Comparison of ENCODE assay signal across 9 cellular contexts in the genomic region with DNA sequence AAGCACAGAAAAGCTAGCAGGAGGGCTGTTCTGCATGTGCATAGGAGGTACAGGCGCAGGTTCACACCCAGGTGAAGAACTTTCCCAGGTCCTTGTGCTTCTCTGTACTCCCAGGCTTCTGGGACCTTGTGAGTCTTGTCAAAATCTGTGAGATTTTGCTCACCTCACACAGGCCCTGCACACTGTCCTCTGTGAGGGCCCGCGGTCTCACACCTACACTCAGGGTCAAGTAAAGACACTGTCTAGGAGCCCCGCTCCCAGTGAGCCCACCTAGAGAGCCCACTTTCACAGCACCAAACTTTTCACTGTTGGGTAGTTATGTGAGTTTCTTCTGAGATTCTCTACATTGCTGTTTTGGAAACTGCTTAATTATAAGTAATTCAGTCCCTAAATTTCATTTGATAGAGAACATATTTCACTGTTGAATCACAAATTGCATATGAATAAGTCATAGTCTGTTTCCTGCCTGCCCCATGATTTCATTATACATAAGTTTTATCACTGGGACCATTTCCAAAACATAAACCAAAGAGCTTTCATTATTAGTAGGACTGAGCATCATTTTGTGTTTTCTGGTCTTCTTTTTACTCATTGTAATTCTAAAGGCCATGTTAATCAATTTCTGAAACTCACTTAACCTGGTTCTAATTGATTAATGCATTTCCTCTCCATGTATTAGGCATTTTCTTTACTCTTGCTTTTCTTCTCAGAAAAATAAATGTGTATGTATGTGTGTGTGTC.
A peak's percentile ranks its signal among the peaks of the same experiment; 100 is the strongest.
DNase-seq lines count a peak whose midpoint lies in the region; ATAC-seq, FAIRE-seq and TF ChIP-seq lines count a peak whose summit lies in the region.
"Had no signal": no experiment of that assay in that cellular context is flagged by ENCODE, and none has a peak within 500 bp of the region (broad histone marks: within the 10 kb centered on the region; RNA-seq: fewer than 3 reads in every experiment).

No MANE protein-coding gene starts in this region.

- ATAC-seq in GM19463 (IDR thresholded peaks at IDR 0.05; ENCODE audit: unreplicated experiment) (peak; percentile 82), HG03196 (IDR thresholded peaks at IDR 0.05; ENCODE audit: unreplicated experiment) (peak; percentile 81)

- POLR2A ChIA-PET in H1 (lab: Charles Lee; ENCODE audit: partially characterized antibody): no interaction called here

- no peaks in the 10 kb centered on the region for H3K79me1 ChIP-seq in H1 (ENCODE audit: low read depth, low read length)

- no peaks in the 10 kb centered on the region for H3K9me3 ChIP-seq in H1 (ENCODE audit: insufficient read depth in 2 of 2, low read depth in 1 of 2, low read length in 1 of 2)

- no peak overlapping the region for H2BK5ac ChIP-seq in H1 (ENCODE audit: low read depth, low read length)

- TF ChIP-seq EP300 in H1 (IDR thresholded peaks at IDR 0.05; ENCODE audit: borderline replicate concordance in 1 of 2, low read depth in 2 of 2, low read length in 2 of 2): no peak

- H2AFZ ChIP-seq in ACC112 (ENCODE audit: low read length, unreplicated experiment) (peak overlapping the region; percentile 68), H1 (ENCODE audit: low read length) (no peak overlapping the region)

- H3K56ac ChIP-seq in H1 (replicated peaks; ENCODE audit: insufficient read length, low read depth, low read length): no peak overlapping the region

- H2BK12ac ChIP-seq in H1 (ENCODE audit: low read depth, low read length): no peak overlapping the region

- H4K91ac ChIP-seq in H1 (replicated peaks; ENCODE audit: insufficient read length, low read length): no peak overlapping the region

- H3K4me1 ChIP-seq in ACC112 (ENCODE audit: control insufficient read depth, insufficient read depth, low read length, unreplicated experiment) (peaks cover 37% of the 10 kb centered on the region), H1 (replicated peaks in 1 of 4; ENCODE audit: control insufficient read depth in 3 of 4, insufficient read depth in 4 of 4, low read length in 3 of 4) (peaks cover 0 to 16% (median 3%) of the 10 kb centered on the region in 4 experiments; a peak in 2 of 7 replicates)

- H3K23ac ChIP-seq in H1 (ENCODE audit: insufficient read length): no peak overlapping the region

- no peak for TF ChIP-seq RAD21 in H1 (IDR thresholded peaks at IDR 0.05 in 1 of 2, conservative IDR thresholded peaks at IDR 0.05 in 1 of 2; ENCODE audit: low read depth in 2 of 2, low read length in 2 of 2)

- no peak overlapping the region for H3K4ac ChIP-seq in H1 (replicated peaks; ENCODE audit: insufficient read length, low read depth, low read length)

- H2BK120ac ChIP-seq in H1 (replicated peaks; ENCODE audit: low read depth, low read length): no peak overlapping the region

- H3K27me3 ChIP-seq in ACC112 (ENCODE audit: insufficient read depth, low read length) (no peaks in the 10 kb centered on the region), H1 (replicated peaks in 1 of 4; ENCODE audit: control insufficient read depth in 3 of 4, extremely low read depth in 1 of 4, insufficient read depth in 3 of 4, low read length in 3 of 4) (no peaks in the 10 kb centered on the region)

- no peak overlapping the region for H3K9ac ChIP-seq in H1 (replicated peaks in 1 of 4; ENCODE audit: extremely low read depth in 1 of 4, low read depth in 3 of 4, low read length in 3 of 4)

- H3K36me3 ChIP-seq in ACC112 (ENCODE audit: insufficient read depth, low read length) (no peaks in the 10 kb centered on the region), H1 (ENCODE audit: control insufficient read depth in 2 of 4, insufficient read depth in 4 of 4, low read length in 3 of 4) (no peaks in the 10 kb centered on the region)

- DNase-seq in H1 (ENCODE audit: low read depth in 1 of 2, low spot score in 2 of 2): no peak
- DNase-seq in central memory CD4-positive, alpha-beta T cell: no peak
- DNase-seq in iPS-NIHi11 (ENCODE audit: low spot score): no peak
- DNase-seq in NOMO-1 (lab: John Stamatoyannopoulos, UW; ENCODE audit: unreplicated experiment in 2 of 2): no peak
- no peak for DNase-seq in globus pallidus (ENCODE audit: low spot score)
- DNase-seq: KBM-7 had no signal

- no peak overlapping the region for H2BK20ac ChIP-seq in H1 (ENCODE audit: low read length)

- no peak overlapping the region for H3K18ac ChIP-seq in H1 (ENCODE audit: extremely low read depth, low read length)

- H3K79me2 ChIP-seq in ACC112 (ENCODE audit: control insufficient read depth, insufficient read depth, low read length, unreplicated experiment): no peaks in the 10 kb centered on the region
- H3K79me2 ChIP-seq in H1 (ENCODE audit: control insufficient read depth in 1 of 2, insufficient read depth in 2 of 2, low read length in 2 of 2): no peaks in the 10 kb centered on the region

- H2BK15ac ChIP-seq in H1 (ENCODE audit: low read length): no peak overlapping the region

- H4K20me1 ChIP-seq in H1 (replicated peaks in 1 of 2; ENCODE audit: control insufficient read depth in 1 of 2, insufficient read depth in 2 of 2, low read length in 2 of 2): no peaks in the 10 kb centered on the region

- no peaks in the 10 kb centered on the region for H3K23me2 ChIP-seq in H1 (ENCODE audit: low read depth, low read length)

- CTCF ChIA-PET in H1 (lab: Charles Lee; ENCODE audit: partially characterized antibody): interaction anchor here (1.1 kb wide), 1 partner anchor 9 kb away, joined by 4 read pairs; no protein-coding TSS in a partner anchor

- peak overlapping the region; percentile 25 for H3K4me3 ChIP-seq in ACC112 (ENCODE audit: low read depth, low read length)
- H3K4me3 ChIP-seq in H1 (ENCODE audit: extremely low read depth in 1 of 4, insufficient read depth in 2 of 4, low read depth in 3 of 4, low read length in 4 of 4): no peak overlapping the region

- no peak for TF ChIP-seq POLR2A in H1 (IDR thresholded peaks at IDR 0.05; ENCODE audit: control extremely low read depth in 1 of 2, low read depth in 2 of 2, low read length in 2 of 2)

- peak overlapping the region; percentile 51; the same call in 1 of the 2 replicates for H4K8ac ChIP-seq in H1 (ENCODE audit: extremely low read depth, insufficient read depth, low read length)

- no peak for FAIRE-seq in H1 (lab: Jason Lieb, UNC)

- H3K27ac ChIP-seq in ACC112 (ENCODE audit: low read depth, low read length) (peak overlapping the region; percentile 87), H1 (ENCODE audit: low read depth, low read length) (no peak overlapping the region)

- no peak overlapping the region for H4K5ac ChIP-seq in H1 (ENCODE audit: insufficient read length, low read depth, low read length)

- H3K4me2 ChIP-seq in H1 (ENCODE audit: insufficient read depth in 1 of 2, low read depth in 2 of 2, low read length in 2 of 2): no peak overlapping the region; a peak in 1 of 4 replicates

- H3K14ac ChIP-seq in H1 (ENCODE audit: insufficient read length): no peak overlapping the region

- no peak for TF ChIP-seq CTCF in H1 (IDR thresholded peaks at IDR 0.05; ENCODE audit: control extremely low read depth in 1 of 3, insufficient read depth in 1 of 3, low read depth in 1 of 3, low read length in 3 of 3)

- WGBS in H1 (ENCODE audit: extremely low coverage in 1 of 2, insufficient coverage in 1 of 2, insufficient read length in 1 of 2, insufficient replicate concordance in 2 of 2, low coverage in 1 of 2, low lambda C conversion rate in 2 of 2, missing lambda C conversion rate in 1 of 2), 2 experiments: 59% methylated on average over 4 of the region's 4 CpGs; no CpG with 5 or more reads in 1 of the 2 experiments

- H2AK5ac ChIP-seq in H1 (ENCODE audit: low read depth, low read length): no peak overlapping the region

TF ChIP-seq in H1, 55 proteins besides CTCF, POLR2A, EP300 and RAD21:
- no peak for TF ChIP-seq CTBP2 (IDR thresholded peaks at IDR 0.05; ENCODE audit: borderline replicate concordance, insufficient read depth, insufficient read length, low read length)
- no peak for TF ChIP-seq NRF1 (IDR thresholded peaks at IDR 0.05; ENCODE audit: low read depth, low read length)
- TF ChIP-seq, protein P1, sequence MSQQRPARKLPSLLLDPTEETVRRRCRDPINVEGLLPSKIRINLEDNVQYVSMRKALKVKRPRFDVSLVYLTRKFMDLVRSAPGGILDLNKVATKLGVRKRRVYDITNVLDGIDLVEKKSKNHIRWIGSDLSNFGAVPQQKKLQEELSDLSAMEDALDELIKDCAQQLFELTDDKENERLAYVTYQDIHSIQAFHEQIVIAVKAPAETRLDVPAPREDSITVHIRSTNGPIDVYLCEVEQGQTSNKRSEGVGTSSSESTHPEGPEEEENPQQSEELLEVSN (IDR thresholded peaks at IDR 0.05): no peak
- no peak for TF ChIP-seq TBP (IDR thresholded peaks at IDR 0.05; ENCODE audit: low read depth, low read length)
- no peak for TF ChIP-seq POLR2AphosphoS5 (IDR thresholded peaks at IDR 0.05; ENCODE audit: low read depth, low read length)
- TF ChIP-seq CBX5 (IDR thresholded peaks at IDR 0.05; ENCODE audit: low read depth, low read length): no peak
- no peak for TF ChIP-seq TAF1 (IDR thresholded peaks at IDR 0.05; ENCODE audit: low read depth, low read length)
- no peak for TF ChIP-seq RNF2 (IDR thresholded peaks at IDR 0.05; ENCODE audit: borderline replicate concordance, low read depth, low read length, missing control alignments, poor library complexity, severe bottlenecking)
- TF ChIP-seq, protein P2, sequence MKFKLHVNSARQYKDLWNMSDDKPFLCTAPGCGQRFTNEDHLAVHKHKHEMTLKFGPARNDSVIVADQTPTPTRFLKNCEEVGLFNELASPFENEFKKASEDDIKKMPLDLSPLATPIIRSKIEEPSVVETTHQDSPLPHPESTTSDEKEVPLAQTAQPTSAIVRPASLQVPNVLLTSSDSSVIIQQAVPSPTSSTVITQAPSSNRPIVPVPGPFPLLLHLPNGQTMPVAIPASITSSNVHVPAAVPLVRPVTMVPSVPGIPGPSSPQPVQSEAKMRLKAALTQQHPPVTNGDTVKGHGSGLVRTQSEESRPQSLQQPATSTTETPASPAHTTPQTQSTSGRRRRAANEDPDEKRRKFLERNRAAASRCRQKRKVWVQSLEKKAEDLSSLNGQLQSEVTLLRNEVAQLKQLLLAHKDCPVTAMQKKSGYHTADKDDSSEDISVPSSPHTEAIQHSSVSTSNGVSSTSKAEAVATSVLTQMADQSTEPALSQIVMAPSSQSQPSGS (IDR thresholded peaks at IDR 0.05; ENCODE audit: low read length): no peak
- no peak for TF ChIP-seq GABPA (IDR thresholded peaks at IDR 0.05; ENCODE audit: borderline replicate concordance, insufficient read depth, low read length)
- TF ChIP-seq GTF2F1 (IDR thresholded peaks at IDR 0.05; ENCODE audit: borderline replicate concordance, low read depth, low read length): no peak
- no peak for TF ChIP-seq POU5F1 (IDR thresholded peaks at IDR 0.05; ENCODE audit: low read depth, low read length)
- TF ChIP-seq YY1 (IDR thresholded peaks at IDR 0.05; ENCODE audit: low read depth, low read length): no peak
- no peak for TF ChIP-seq BRCA1 (IDR thresholded peaks at IDR 0.05; ENCODE audit: low read depth, low read length)
- no peak for TF ChIP-seq SIRT6 (IDR thresholded peaks at IDR 0.05; ENCODE audit: low read length)
- no peak for TF ChIP-seq EZH2 (IDR thresholded peaks at IDR 0.05; ENCODE audit: low read depth, low read length, severe bottlenecking)
- TF ChIP-seq TCF12 (IDR thresholded peaks at IDR 0.05; ENCODE audit: low read depth, low read length): no peak
